In genomic region chr9:90658783-90659182, GRCh38 we compare ENCODE assay signal across 10 cellular contexts. TPM values are rescaled to one million over a fixed set of nuclear protein-coding genes. Genes with fewer than 3 reads are reported as not detected.
"Had no signal": no experiment of that assay in that cellular context is flagged by ENCODE, and none has a peak within 500 bp of the region (broad histone marks: within the 10 kb centered on the region; RNA-seq: fewer than 3 reads in every experiment).

No MANE protein-coding gene starts in this region.

- H2AFZ ChIP-seq: GM23248, GM23338 had no signal

- H3K9ac ChIP-seq: GM23248 had no signal

- H3K27ac Mint-ChIP-seq: GM23338, HFFc6 had no signal

- H3K4me3 ChIP-seq: GM23248, GM23338, HAP-1 had no signal

- DNase-seq: GM23248, GOT3, H7, H9, HCEC 1CT, HFFc6 had no signal

- H3K4me1 ChIP-seq: HAP-1 had no signal

- H3K9me3 ChIP-seq: HAP-1 had no signal

- FAIRE-seq: H54 had no signal

- H3K9me3 Mint-ChIP-seq: GM23338, H9 had no signal

- H3K4me2 ChIP-seq: GM23338 had no signal

- H3K36me3 ChIP-seq: HAP-1 had no signal

- H3K4me3 Mint-ChIP-seq: GM23338, H9, HFFc6 had no signal

- H3K27ac ChIP-seq: GM23248 had no signal

- H3K4me1 Mint-ChIP-seq: GM23338, H9 had no signal

- ATAC-seq: GM23338, HCT116 had no signal

RNA-seq across cellular contexts. Expression of gene DIRAS2, which starts 16.2 kb away (rescaled TPM):
- total RNA-seq: GM23248, H9, HFFc6 had no signal
- polyA plus RNA-seq: GM23248 had no signal
